ENCODE assay signal across 12 cellular contexts in genomic region chr7:47714669-47715607, GRCh38.
DNase-seq lines count a peak whose midpoint lies in the region; ATAC-seq and TF ChIP-seq lines count a peak whose summit lies in the region.
"Had no signal": no experiment of that assay in that cellular context is flagged by ENCODE, and none has a peak within 500 bp of the region (broad histone marks: within the 10 kb centered on the region; RNA-seq: fewer than 3 reads in every experiment).

No MANE protein-coding gene starts in this region.

- ATAC-seq in GM18498 (IDR thresholded peaks at IDR 0.05; ENCODE audit: unreplicated experiment) (peak; percentile 98), GM21423 (IDR thresholded peaks at IDR 0.05; ENCODE audit: unreplicated experiment) (peak; percentile 98), HG03108 (IDR thresholded peaks at IDR 0.05; ENCODE audit: unreplicated experiment) (peak; percentile 94), PC-3 (no peak)

- H3F3A ChIP-seq in SU-DHL-6 (ENCODE audit: insufficient read depth): peaks cover 57% of the 10 kb centered on the region
- H3F3A ChIP-seq in PC-3 (ENCODE audit: low read length, unreplicated experiment): no peaks in the 10 kb centered on the region

- no peaks in the 10 kb centered on the region for H3K9me3 ChIP-seq in SU-DHL-6 (ENCODE audit: insufficient read depth, low read length)
- H3K9me3 ChIP-seq in ascending aorta: no peaks in the 10 kb centered on the region
- no peaks in the 10 kb centered on the region for H3K9me3 ChIP-seq in PC-3 (ENCODE audit: low read length)

- H3K4me1 ChIP-seq in ascending aorta (no peaks in the 10 kb centered on the region), PC-3 (ENCODE audit: insufficient read depth, low read length) (no peaks in the 10 kb centered on the region)

- TF ChIP-seq CTCF in SU-DHL-6 (IDR thresholded peaks at IDR 0.05; ENCODE audit: insufficient read depth, low read length, poor library complexity, severe bottlenecking) (no peak), ascending aorta (IDR thresholded peaks at IDR 0.05) (no peak), PC-3 (conservative IDR thresholded peaks at IDR 0.05; ENCODE audit: low read depth, low read length) (no peak)

- H3K4me2 ChIP-seq in SU-DHL-6 (ENCODE audit: low read depth, low read length, poor library complexity, severe bottlenecking): peak overlapping the region; percentile 80
- H3K4me2 ChIP-seq in PC-3 (ENCODE audit: low read length): no peak overlapping the region

- POLR2A ChIA-PET in PC-3 (lab: Charles Lee; ENCODE audit: unreplicated experiment): no interaction called here

- no peak overlapping the region for H2AFZ ChIP-seq in SU-DHL-6 (ENCODE audit: low read depth, low read length, severe bottlenecking)
- H2AFZ ChIP-seq in PC-3 (ENCODE audit: low read length): no peak overlapping the region
- H2AFZ ChIP-seq: GM23248 had no signal

- H3K79me2 ChIP-seq in SU-DHL-6 (ENCODE audit: insufficient read depth, low read length) (no peaks in the 10 kb centered on the region), PC-3 (ENCODE audit: low read length) (no peaks in the 10 kb centered on the region)

- no peaks in the 10 kb centered on the region for H3K36me3 ChIP-seq in SU-DHL-6 (ENCODE audit: low read length)
- H3K36me3 ChIP-seq in ascending aorta: no peaks in the 10 kb centered on the region
- no peaks in the 10 kb centered on the region for H3K36me3 ChIP-seq in PC-3 (ENCODE audit: low read depth, low read length)

- intact Hi-C loops in ascending aorta (cut with DNase I) (no loop called here), PC-3 (cut with micrococcal nuclease) (no loop called here)

- no peaks in the 10 kb centered on the region for H3K9me2 ChIP-seq in SU-DHL-6 (replicated peaks; ENCODE audit: insufficient read depth, low read length)
- no peaks in the 10 kb centered on the region for H3K9me2 ChIP-seq in PC-3 (replicated peaks; ENCODE audit: low read length)

- H3K27ac ChIP-seq in SU-DHL-6 (ENCODE audit: low read depth, low read length) (peak overlapping the region; percentile 97), ascending aorta (no peak overlapping the region), PC-3 (ENCODE audit: low read length) (no peak overlapping the region)
- H3K27ac ChIP-seq: GM23248 had no signal

- no TSS peak for BruUV-seq in PC-3 (replicated peaks; lab: Mats Ljungman, UMichigan)

- H3K27me3 ChIP-seq in SU-DHL-6 (ENCODE audit: low read length) (no peaks in the 10 kb centered on the region), ascending aorta (no peaks in the 10 kb centered on the region), PC-3 (ENCODE audit: low read length) (no peaks in the 10 kb centered on the region)

- H3K4me3 ChIP-seq in SU-DHL-6 (ENCODE audit: insufficient read depth, low read length, poor library complexity, severe bottlenecking): peak overlapping the region; percentile 38
- no peak overlapping the region for H3K4me3 ChIP-seq in ascending aorta
- H3K4me3 ChIP-seq in PC-3 (ENCODE audit: low read length): no peak overlapping the region
- H3K4me3 ChIP-seq: GM23248 had no signal

- CTCF ChIA-PET in PC-3 (lab: Charles Lee): no interaction called here

- DNase-seq in ascending aorta (ENCODE audit: low spot score in 2 of 2) (no peak), kidney glomerular epithelial cell (lab: John Stamatoyannopoulos, UW) (no peak), PC-3 (no peak), NCI-H2171 treated with DMSO at 0.1 percent for 48 hours (lab: John Stamatoyannopoulos, UW) (no peak)
- DNase-seq: activated gamma-delta T cell treated with Interleukin-2 at 50 U/mL for 16 hours; CD4-positive, CD25-positive, alpha-beta regulatory T cell; effector CD8-positive, alpha-beta T cell; GM23248 had no signal

- no peaks in the 10 kb centered on the region for H4K20me1 ChIP-seq in SU-DHL-6 (ENCODE audit: low read depth, low read length)
- no peaks in the 10 kb centered on the region for H4K20me1 ChIP-seq in PC-3 (ENCODE audit: low read length)

- peak overlapping the region; percentile 52 for H3K9ac ChIP-seq in SU-DHL-6 (ENCODE audit: low read length)
- H3K9ac ChIP-seq in PC-3 (ENCODE audit: low read length): no peak overlapping the region
- H3K9ac ChIP-seq: GM23248 had no signal
